ENCODE assay signal across 11 cellular contexts in the genomic region with DNA sequence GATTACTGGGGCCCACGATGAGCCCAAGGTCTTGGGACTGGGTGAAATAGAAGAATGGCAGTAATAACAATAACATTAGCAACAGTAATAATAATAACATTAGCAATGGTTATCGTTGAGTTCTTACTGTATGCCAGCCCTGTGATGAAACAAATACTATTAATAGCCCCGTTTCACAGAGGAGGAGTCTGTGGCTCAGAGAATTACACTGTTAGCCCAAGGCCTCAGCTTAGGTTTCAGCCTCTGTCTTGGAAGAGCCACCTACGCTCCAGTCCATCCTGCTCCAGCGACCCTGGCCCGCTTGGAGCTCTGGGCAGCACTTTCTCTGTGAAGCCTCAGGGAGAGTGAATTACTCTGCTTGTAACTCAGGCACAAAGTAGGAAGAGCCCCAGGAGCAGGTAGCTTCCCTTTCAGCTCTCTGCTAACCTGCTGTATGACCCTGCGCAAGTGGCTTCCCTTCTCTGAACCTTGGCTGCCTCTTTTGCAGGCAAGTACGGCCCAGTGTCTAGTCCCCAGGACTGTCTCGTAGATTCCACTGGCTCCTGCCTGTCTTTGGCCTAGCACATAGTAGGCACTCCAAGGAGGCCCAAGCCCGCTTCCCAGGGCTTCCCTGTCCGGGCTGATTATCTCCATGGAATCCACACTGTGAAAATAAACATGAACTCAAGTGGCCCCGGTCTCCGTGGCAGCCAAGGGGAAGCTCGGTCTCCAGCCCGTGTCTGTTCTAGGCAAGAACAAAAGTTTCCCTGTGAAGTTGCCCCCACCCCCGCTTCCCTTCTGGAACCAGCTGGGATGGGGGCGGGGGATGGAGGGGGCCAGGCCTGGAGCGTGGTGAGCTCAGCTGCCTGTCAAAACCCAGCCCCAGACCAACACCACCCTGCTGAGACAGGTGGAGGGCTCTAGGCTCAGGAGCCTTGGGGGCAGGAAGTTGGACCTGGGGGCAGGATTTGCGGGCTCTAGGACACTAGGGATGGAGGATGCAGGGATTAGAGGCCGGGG. TPM values are rescaled to one million over a fixed set of nuclear protein-coding genes. Genes with fewer than 3 reads are reported as not detected.
DNase-seq lines count a peak whose midpoint lies in the region; ATAC-seq and TF ChIP-seq lines count a peak whose summit lies in the region.
"Had no signal": no experiment of that assay in that cellular context is flagged by ENCODE, and none has a peak within 500 bp of the region (broad histone marks: within the 10 kb centered on the region; RNA-seq: fewer than 3 reads in every experiment).

No MANE protein-coding gene starts in this region.

- H3K4me1 ChIP-seq in skeletal muscle tissue (ENCODE audit: control insufficient read depth in 3 of 3, insufficient read depth in 3 of 3, low read length in 3 of 3), result peaks cover 7 to 12% (median 12%) of the 10 kb centered on the region in 3 donors
- peaks cover 0 to 22% (median 8%) of the 10 kb centered on the region in 4 donors for H3K4me1 ChIP-seq in stomach

- WGBS in stomach, 5 donors, result 43 to 49% (median 46%) methylated on average over 14 to 20 of the region's 20 CpGs

- H3K27ac ChIP-seq in skeletal muscle tissue (ENCODE audit: low read depth, low read length) (no peak overlapping the region), stomach (no peak overlapping the region)

- H3K9me3 ChIP-seq in skeletal muscle tissue (ENCODE audit: control insufficient read depth in 3 of 3, low read length in 3 of 3) (no peaks in the 10 kb centered on the region), stomach (no peaks in the 10 kb centered on the region)
- H3K9me3 ChIP-seq: HAP-1 had no signal

- DNase-seq in amniotic epithelial cell (ENCODE audit: low read depth) (peak; percentile 6), fibroblast of pulmonary artery (ENCODE audit: low read depth) (peak; percentile 31), medulla oblongata (ENCODE audit: extremely low spot score) (peak; percentile 86), stomach (no peak), SHP77 treated with DMSO at 0.1 percent for 48 hours (lab: John Stamatoyannopoulos, UW) (no peak)
- DNase-seq: effector memory CD4-positive, alpha-beta T cell had no signal

- no peak for TF ChIP-seq CTCF in fibroblast of pulmonary artery (IDR thresholded peaks at IDR 0.05; ENCODE audit: low read length, missing control alignments)
- no peak for TF ChIP-seq CTCF in stomach (IDR thresholded peaks at IDR 0.05)

- ATAC-seq in GM18909 (IDR thresholded peaks at IDR 0.05; ENCODE audit: poor library complexity, unreplicated experiment) (no peak), GM19452 (IDR thresholded peaks at IDR 0.05; ENCODE audit: unreplicated experiment) (no peak)
- ATAC-seq: Panc1 had no signal

- no peaks in the 10 kb centered on the region for H3K36me3 ChIP-seq in skeletal muscle tissue (ENCODE audit: control insufficient read depth in 3 of 3, insufficient read depth in 3 of 3, low read length in 3 of 3)
- no peaks in the 10 kb centered on the region for H3K36me3 ChIP-seq in stomach
- H3K36me3 ChIP-seq: HAP-1 had no signal

- TF ChIP-seq EP300 in stomach (IDR thresholded peaks at IDR 0.05), result no peak

- intact Hi-C loops in stomach (cut with DNase I; ENCODE audit: low total_unique reads), result no loop called here

- peak overlapping the region in 2 of 3 donors; percentile 43 to 48 for H3K9ac ChIP-seq in skeletal muscle tissue (ENCODE audit: low read depth in 1 of 3, low read length in 3 of 3)

- H3K4me3 ChIP-seq in fibroblast of pulmonary artery (replicated peaks; ENCODE audit: low read depth, low read length) (no peak overlapping the region), skeletal muscle tissue (ENCODE audit: low read length in 3 of 3) (peak overlapping the region in 1 of 3 donors; percentile 35), stomach (no peak overlapping the region)
- H3K4me3 ChIP-seq: HAP-1 had no signal

- no peak for TF ChIP-seq POLR2A in stomach (IDR thresholded peaks at IDR 0.05)

- peaks cover 2 to 22% (median 8%) of the 10 kb centered on the region in 3 donors for H3K27me3 ChIP-seq in skeletal muscle tissue (ENCODE audit: control insufficient read depth in 3 of 3, insufficient read depth in 3 of 3, low read length in 3 of 3)
- peaks cover 0 to 61% (median 18%) of the 10 kb centered on the region in 3 donors for H3K27me3 ChIP-seq in stomach

RNA-seq across cellular contexts. Expression of a gene that starts 26.2 kb away (rescaled TPM):
- total RNA-seq in skeletal muscle tissue (under 0.01 TPM), stomach (not detected)
- polyA plus RNA-seq in stomach, result under 1 TPM in 1 of 3 donors, not detected in 2; 0.20 TPM

Comparison
In these comparisons a context has a peak if more than half of its experiments do, and no peak if none do; other contexts are left out.
1. DNase-seq: peak in amniotic epithelial cell (single experiment), fibroblast of pulmonary artery (single experiment) and medulla oblongata (single experiment); none in stomach (single experiment) and SHP77 treated with DMSO at 0.1 percent for 48 hours (single experiment).